2 cellular contexts compared by ENCODE assay signal in genomic region chr2:11142987-11143386, GRCh38.
A peak's percentile ranks its signal among the peaks of the same experiment; 100 is the strongest.
TF ChIP-seq lines count a peak whose summit lies in the region.

No MANE protein-coding gene starts in this region.

TF ChIP-seq in HepG2, 621 proteins besides CTCF, POLR2A, EP300 and RAD21:
- no peak for TF ChIP-seq ZMYM3 (CRISPR knock-in tag; IDR thresholded peaks at IDR 0.05)
- no peak for TF ChIP-seq DNMT1 (CRISPR knock-in tag; IDR thresholded peaks at IDR 0.05)
- TF ChIP-seq NFIC (IDR thresholded peaks at IDR 0.05; ENCODE audit: low read length): no peak
- peak; percentile 98 for TF ChIP-seq ZNF18 (CRISPR knock-in tag; IDR thresholded peaks at IDR 0.05; ENCODE audit: insufficient replicate concordance)

TF ChIP-seq in GM12878, 131 proteins besides CTCF, POLR2A, EP300 and RAD21:
- TF ChIP-seq RELB (IDR thresholded peaks at IDR 0.05; ENCODE audit: low read depth) (0 out of 2 replicates have a peak, but pooled peaks have one; percentile 28), TCF3 (IDR thresholded peaks at IDR 0.05; ENCODE audit: borderline replicate concordance, insufficient read depth, low read depth, low read length) (no peak), CREB1 (IDR thresholded peaks at IDR 0.05; ENCODE audit: low read depth) (no peak)
